Comparison of ENCODE assay signal across 1 cellular context in the genomic region with DNA sequence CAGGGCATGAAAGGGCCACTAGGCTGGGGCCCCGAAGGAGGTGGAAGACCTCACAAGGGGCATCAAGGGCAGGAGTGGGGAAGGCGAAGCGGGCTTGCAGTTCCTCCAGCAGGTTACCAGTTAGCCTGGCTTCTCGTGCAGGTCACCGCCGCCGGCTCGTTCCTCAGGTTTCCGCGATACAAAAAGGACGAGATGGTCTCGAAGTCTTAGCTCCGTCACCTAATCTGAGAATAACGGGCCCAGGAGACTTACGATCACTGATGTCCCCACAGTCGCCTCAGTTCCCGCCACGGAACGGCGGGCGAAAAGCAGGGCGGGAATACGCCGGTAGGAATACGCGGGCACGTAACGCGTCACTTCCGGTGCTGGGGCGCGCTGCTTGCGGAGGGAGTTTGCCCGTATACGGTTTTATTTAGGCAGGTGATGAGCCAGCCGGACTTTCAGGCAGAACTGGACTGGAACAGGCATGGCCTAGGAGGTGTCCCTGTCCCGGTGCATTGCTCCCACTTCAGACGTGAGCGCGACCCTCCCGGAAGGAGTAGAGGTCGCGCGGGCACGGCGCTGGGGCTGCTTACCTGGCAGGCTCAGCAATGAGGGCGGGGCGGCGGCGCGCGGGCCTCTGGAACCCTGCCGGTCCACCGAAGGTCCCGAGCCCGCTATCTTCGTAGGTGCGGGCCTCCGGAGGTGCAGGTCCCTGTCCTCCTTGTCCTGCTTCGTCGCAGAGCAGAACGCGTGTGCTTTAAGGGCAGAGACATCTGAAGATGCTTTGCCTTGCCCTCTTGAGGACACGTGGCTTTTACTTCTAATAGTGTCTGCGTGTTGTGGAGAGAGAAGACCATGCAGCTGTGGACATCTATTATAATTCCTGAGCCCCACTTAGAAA.
A peak's percentile ranks its signal among the peaks of the same experiment; 100 is the strongest.
TF ChIP-seq lines count a peak whose summit lies in the region.

A gene with protein sequence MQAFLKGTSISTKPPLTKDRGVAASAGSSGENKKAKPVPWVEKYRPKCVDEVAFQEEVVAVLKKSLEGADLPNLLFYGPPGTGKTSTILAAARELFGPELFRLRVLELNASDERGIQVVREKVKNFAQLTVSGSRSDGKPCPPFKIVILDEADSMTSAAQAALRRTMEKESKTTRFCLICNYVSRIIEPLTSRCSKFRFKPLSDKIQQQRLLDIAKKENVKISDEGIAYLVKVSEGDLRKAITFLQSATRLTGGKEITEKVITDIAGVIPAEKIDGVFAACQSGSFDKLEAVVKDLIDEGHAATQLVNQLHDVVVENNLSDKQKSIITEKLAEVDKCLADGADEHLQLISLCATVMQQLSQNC (minus strand): TSS at position 310 of the 883 bp plus-strand sequence. CDS start 1,769 bp downstream, outside the sequence.

TF ChIP-seq in HepG2, 621 proteins besides CTCF, POLR2A, EP300 and RAD21 (continued from another document and continues in another):
- TF ChIP-seq, protein P1, sequence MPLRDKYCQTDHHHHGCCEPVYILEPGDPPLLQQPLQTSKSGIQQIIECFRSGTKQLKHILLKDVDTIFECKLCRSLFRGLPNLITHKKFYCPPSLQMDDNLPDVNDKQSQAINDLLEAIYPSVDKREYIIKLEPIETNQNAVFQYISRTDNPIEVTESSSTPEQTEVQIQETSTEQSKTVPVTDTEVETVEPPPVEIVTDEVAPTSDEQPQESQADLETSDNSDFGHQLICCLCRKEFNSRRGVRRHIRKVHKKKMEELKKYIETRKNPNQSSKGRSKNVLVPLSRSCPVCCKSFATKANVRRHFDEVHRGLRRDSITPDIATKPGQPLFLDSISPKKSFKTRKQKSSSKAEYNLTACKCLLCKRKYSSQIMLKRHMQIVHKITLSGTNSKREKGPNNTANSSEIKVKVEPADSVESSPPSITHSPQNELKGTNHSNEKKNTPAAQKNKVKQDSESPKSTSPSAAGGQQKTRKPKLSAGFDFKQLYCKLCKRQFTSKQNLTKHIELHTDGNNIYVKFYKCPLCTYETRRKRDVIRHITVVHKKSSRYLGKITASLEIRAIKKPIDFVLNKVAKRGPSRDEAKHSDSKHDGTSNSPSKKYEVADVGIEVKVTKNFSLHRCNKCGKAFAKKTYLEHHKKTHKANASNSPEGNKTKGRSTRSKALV (CRISPR knock-in tag; IDR thresholded peaks at IDR 0.05), result no peak
- TF ChIP-seq ZNF264 (CRISPR knock-in tag; IDR thresholded peaks at IDR 0.05), result no peak; the same call in 1 of the 2 replicates
- TF ChIP-seq, protein P2, sequence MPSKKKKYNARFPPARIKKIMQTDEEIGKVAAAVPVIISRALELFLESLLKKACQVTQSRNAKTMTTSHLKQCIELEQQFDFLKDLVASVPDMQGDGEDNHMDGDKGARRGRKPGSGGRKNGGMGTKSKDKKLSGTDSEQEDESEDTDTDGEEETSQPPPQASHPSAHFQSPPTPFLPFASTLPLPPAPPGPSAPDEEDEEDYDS (CRISPR knock-in tag; IDR thresholded peaks at IDR 0.05), result peak; percentile 77
- TF ChIP-seq MED13 (CRISPR knock-in tag; IDR thresholded peaks at IDR 0.05), result no peak
- TF ChIP-seq ISX (CRISPR knock-in tag; conservative IDR thresholded peaks at IDR 0.05), result no peak
- peak; percentile 91; the same call in 1 of the 2 replicates for TF ChIP-seq ZNF839 (CRISPR knock-in tag; IDR thresholded peaks at IDR 0.05; ENCODE audit: borderline replicate concordance)
- TF ChIP-seq, protein P3, sequence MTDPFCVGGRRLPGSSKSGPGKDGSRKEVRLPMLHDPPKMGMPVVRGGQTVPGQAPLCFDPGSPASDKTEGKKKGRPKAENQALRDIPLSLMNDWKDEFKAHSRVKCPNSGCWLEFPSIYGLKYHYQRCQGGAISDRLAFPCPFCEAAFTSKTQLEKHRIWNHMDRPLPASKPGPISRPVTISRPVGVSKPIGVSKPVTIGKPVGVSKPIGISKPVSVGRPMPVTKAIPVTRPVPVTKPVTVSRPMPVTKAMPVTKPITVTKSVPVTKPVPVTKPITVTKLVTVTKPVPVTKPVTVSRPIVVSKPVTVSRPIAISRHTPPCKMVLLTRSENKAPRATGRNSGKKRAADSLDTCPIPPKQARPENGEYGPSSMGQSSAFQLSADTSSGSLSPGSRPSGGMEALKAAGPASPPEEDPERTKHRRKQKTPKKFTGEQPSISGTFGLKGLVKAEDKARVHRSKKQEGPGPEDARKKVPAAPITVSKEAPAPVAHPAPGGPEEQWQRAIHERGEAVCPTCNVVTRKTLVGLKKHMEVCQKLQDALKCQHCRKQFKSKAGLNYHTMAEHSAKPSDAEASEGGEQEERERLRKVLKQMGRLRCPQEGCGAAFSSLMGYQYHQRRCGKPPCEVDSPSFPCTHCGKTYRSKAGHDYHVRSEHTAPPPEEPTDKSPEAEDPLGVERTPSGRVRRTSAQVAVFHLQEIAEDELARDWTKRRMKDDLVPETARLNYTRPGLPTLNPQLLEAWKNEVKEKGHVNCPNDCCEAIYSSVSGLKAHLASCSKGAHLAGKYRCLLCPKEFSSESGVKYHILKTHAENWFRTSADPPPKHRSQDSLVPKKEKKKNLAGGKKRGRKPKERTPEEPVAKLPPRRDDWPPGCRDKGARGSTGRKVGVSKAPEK (CRISPR knock-in tag; IDR thresholded peaks at IDR 0.05; ENCODE audit: borderline replicate concordance), result peak; percentile 79; the same call in 1 of the 2 replicates
- 0 out of 2 replicates have a peak, but pooled peaks have one; percentile 65 for TF ChIP-seq ZNF331 (CRISPR knock-in tag; IDR thresholded peaks at IDR 0.05)
- TF ChIP-seq SP2 (CRISPR knock-in tag; IDR thresholded peaks at IDR 0.05), result peak; percentile 74
- TF ChIP-seq, protein P4, sequence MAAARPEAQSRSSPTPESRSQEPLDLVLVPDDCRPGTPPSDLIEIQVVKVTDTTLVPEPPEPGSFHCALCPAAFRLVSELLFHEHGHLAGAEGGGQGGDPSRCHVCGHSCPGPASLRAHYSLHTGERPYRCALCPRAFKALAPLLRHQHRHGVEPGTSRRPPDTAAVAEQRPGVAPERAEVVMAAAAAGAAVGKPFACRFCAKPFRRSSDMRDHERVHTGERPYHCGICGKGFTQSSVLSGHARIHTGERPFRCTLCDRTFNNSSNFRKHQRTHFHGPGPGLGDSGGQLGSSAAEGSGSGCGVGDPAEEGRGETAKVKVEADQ (CRISPR knock-in tag; IDR thresholded peaks at IDR 0.05; ENCODE audit: borderline replicate concordance), result peak; percentile 34
- no peak for TF ChIP-seq RFX3 (CRISPR knock-in tag; IDR thresholded peaks at IDR 0.05)
- peak; percentile 66; the same call in 1 of the 2 replicates for TF ChIP-seq JUND (CRISPR knock-in tag; IDR thresholded peaks at IDR 0.05)
- no peak for TF ChIP-seq ATAD3A (CRISPR knock-in tag; IDR thresholded peaks at IDR 0.05)
- no peak for TF ChIP-seq SKI (IDR thresholded peaks at IDR 0.05; ENCODE audit: partially characterized antibody)
- peak; percentile 94; the same call in 1 of the 2 replicates for TF ChIP-seq ZNF260 (CRISPR knock-in tag; IDR thresholded peaks at IDR 0.05; ENCODE audit: borderline replicate concordance, low read depth)
- TF ChIP-seq, protein P5, sequence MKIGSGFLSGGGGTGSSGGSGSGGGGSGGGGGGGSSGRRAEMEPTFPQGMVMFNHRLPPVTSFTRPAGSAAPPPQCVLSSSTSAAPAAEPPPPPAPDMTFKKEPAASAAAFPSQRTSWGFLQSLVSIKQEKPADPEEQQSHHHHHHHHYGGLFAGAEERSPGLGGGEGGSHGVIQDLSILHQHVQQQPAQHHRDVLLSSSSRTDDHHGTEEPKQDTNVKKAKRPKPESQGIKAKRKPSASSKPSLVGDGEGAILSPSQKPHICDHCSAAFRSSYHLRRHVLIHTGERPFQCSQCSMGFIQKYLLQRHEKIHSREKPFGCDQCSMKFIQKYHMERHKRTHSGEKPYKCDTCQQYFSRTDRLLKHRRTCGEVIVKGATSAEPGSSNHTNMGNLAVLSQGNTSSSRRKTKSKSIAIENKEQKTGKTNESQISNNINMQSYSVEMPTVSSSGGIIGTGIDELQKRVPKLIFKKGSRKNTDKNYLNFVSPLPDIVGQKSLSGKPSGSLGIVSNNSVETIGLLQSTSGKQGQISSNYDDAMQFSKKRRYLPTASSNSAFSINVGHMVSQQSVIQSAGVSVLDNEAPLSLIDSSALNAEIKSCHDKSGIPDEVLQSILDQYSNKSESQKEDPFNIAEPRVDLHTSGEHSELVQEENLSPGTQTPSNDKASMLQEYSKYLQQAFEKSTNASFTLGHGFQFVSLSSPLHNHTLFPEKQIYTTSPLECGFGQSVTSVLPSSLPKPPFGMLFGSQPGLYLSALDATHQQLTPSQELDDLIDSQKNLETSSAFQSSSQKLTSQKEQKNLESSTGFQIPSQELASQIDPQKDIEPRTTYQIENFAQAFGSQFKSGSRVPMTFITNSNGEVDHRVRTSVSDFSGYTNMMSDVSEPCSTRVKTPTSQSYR (CRISPR knock-in tag; IDR thresholded peaks at IDR 0.05; ENCODE audit: borderline replicate concordance), result 0 out of 2 replicates have a peak, but pooled peaks have one; percentile 28
- no peak for TF ChIP-seq BCL6 (CRISPR knock-in tag; IDR thresholded peaks at IDR 0.05)
- TF ChIP-seq SP4 (CRISPR knock-in tag; IDR thresholded peaks at IDR 0.05), result no peak
- TF ChIP-seq ZNF138 (CRISPR knock-in tag; IDR thresholded peaks at IDR 0.05; ENCODE audit: low read depth), result peak; percentile 91
- peak; percentile 95 for TF ChIP-seq ASH2L (IDR thresholded peaks at IDR 0.05; ENCODE audit: insufficient read length, low read depth, low read length)
- TF ChIP-seq, protein P6, sequence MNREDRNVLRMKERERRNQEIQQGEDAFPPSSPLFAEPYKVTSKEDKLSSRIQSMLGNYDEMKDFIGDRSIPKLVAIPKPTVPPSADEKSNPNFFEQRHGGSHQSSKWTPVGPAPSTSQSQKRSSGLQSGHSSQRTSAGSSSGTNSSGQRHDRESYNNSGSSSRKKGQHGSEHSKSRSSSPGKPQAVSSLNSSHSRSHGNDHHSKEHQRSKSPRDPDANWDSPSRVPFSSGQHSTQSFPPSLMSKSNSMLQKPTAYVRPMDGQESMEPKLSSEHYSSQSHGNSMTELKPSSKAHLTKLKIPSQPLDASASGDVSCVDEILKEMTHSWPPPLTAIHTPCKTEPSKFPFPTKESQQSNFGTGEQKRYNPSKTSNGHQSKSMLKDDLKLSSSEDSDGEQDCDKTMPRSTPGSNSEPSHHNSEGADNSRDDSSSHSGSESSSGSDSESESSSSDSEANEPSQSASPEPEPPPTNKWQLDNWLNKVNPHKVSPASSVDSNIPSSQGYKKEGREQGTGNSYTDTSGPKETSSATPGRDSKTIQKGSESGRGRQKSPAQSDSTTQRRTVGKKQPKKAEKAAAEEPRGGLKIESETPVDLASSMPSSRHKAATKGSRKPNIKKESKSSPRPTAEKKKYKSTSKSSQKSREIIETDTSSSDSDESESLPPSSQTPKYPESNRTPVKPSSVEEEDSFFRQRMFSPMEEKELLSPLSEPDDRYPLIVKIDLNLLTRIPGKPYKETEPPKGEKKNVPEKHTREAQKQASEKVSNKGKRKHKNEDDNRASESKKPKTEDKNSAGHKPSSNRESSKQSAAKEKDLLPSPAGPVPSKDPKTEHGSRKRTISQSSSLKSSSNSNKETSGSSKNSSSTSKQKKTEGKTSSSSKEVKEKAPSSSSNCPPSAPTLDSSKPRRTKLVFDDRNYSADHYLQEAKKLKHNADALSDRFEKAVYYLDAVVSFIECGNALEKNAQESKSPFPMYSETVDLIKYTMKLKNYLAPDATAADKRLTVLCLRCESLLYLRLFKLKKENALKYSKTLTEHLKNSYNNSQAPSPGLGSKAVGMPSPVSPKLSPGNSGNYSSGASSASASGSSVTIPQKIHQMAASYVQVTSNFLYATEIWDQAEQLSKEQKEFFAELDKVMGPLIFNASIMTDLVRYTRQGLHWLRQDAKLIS (CRISPR knock-in tag; IDR thresholded peaks at IDR 0.05), result no peak
- peak; percentile 93 for TF ChIP-seq ZNF350 (CRISPR knock-in tag; IDR thresholded peaks at IDR 0.05; ENCODE audit: borderline replicate concordance, low read depth)
- TF ChIP-seq SALL1 (CRISPR knock-in tag; IDR thresholded peaks at IDR 0.05), result peak; percentile 83; the same call in 1 of the 2 replicates
- no peak for TF ChIP-seq PHB2 (IDR thresholded peaks at IDR 0.05; ENCODE audit: partially characterized antibody)
- no peak for TF ChIP-seq HNRNPUL1 (IDR thresholded peaks at IDR 0.05; ENCODE audit: low read depth, low read length)
- TF ChIP-seq SMAD3 (CRISPR knock-in tag; IDR thresholded peaks at IDR 0.05), result no peak
- TF ChIP-seq, protein P7, sequence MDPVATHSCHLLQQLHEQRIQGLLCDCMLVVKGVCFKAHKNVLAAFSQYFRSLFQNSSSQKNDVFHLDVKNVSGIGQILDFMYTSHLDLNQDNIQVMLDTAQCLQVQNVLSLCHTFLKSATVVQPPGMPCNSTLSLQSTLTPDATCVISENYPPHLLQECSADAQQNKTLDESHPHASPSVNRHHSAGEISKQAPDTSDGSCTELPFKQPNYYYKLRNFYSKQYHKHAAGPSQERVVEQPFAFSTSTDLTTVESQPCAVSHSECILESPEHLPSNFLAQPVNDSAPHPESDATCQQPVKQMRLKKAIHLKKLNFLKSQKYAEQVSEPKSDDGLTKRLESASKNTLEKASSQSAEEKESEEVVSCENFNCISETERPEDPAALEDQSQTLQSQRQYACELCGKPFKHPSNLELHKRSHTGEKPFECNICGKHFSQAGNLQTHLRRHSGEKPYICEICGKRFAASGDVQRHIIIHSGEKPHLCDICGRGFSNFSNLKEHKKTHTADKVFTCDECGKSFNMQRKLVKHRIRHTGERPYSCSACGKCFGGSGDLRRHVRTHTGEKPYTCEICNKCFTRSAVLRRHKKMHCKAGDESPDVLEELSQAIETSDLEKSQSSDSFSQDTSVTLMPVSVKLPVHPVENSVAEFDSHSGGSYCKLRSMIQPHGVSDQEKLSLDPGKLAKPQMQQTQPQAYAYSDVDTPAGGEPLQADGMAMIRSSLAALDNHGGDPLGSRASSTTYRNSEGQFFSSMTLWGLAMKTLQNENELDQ (CRISPR knock-in tag; IDR thresholded peaks at IDR 0.05; ENCODE audit: borderline replicate concordance), result no peak
- TF ChIP-seq, protein P8, sequence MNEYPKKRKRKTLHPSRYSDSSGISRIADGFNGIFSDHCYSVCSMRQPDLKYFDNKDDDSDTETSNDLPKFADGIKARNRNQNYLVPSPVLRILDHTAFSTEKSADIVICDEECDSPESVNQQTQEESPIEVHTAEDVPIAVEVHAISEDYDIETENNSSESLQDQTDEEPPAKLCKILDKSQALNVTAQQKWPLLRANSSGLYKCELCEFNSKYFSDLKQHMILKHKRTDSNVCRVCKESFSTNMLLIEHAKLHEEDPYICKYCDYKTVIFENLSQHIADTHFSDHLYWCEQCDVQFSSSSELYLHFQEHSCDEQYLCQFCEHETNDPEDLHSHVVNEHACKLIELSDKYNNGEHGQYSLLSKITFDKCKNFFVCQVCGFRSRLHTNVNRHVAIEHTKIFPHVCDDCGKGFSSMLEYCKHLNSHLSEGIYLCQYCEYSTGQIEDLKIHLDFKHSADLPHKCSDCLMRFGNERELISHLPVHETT (CRISPR knock-in tag; conservative IDR thresholded peaks at IDR 0.05), result peak; percentile 86
- TF ChIP-seq SPEN (CRISPR knock-in tag; IDR thresholded peaks at IDR 0.05; ENCODE audit: low read depth), result peak; percentile 94; the same call in 1 of the 2 replicates
